Comparison of ENCODE assay signal across 1 cellular context in the genomic region with DNA sequence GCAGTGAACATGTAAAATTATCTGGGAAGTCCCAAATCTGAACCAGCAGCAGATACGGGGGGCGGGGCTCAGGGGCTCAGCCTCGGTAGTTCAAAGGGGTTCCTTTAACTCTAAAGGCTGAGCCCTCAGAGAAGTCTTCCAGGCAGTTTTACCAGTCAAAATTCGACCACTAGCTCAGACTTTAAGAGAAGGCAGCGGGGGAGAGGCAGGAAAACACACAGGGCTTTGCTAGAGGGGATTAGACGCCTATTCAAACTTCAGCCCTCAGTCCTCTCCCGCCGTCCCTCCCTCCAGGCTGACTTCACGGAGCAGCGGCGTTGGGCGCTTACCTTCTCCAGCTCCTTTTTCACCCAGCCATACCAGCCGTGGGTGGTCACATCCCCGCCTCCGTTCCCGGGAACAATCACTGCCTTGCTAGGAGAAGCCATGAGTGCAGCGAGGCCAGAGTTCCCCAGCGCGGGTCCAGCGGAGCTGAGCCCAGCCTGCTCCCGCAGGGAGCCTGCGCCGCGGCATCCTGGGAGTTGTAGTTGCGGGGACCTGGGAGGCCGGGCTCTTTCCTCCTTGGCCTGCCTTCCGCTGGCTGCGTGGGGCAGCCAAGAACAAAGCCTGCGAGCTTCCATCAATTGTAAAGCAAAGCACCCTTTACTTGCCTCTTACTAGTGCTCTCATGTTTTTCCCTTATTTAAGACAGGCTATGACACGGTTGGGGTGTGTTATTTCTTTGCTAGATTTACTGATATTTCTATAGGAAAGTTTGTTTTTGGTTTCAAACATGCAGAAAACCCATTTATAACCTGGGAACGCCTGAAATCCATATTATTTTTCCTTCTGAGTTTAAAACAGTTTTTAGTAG.
A peak's percentile ranks its signal among the peaks of the same experiment; 100 is the strongest.
TF ChIP-seq lines count a peak whose summit lies in the region.

TSS of gene RBBP9 (minus strand) at position 486 of the 853 bp plus-strand sequence. CDS start at position 428, 58 bp downstream.

TF ChIP-seq in HepG2, 621 proteins besides CTCF, POLR2A, EP300 and RAD21 (continued from another document and continues in another):
- TF ChIP-seq ZNF569 (CRISPR knock-in tag; IDR thresholded peaks at IDR 0.05; ENCODE audit: borderline replicate concordance) (no peak), DNMT1 (CRISPR knock-in tag; IDR thresholded peaks at IDR 0.05) (peak; percentile 88), ZNF136 (CRISPR knock-in tag; IDR thresholded peaks at IDR 0.05; ENCODE audit: low read depth) (peak; percentile 96), SP140L (CRISPR knock-in tag; IDR thresholded peaks at IDR 0.05; ENCODE audit: borderline replicate concordance) (no peak), SALL2 (CRISPR knock-in tag; IDR thresholded peaks at IDR 0.05) (peak; percentile 75; the same call in 1 of the 2 replicates), ZNF30 (CRISPR knock-in tag; IDR thresholded peaks at IDR 0.05) (no peak), ZNF530 (CRISPR knock-in tag; IDR thresholded peaks at IDR 0.05; ENCODE audit: low read depth) (no peak), TAF15 (IDR thresholded peaks at IDR 0.05; ENCODE audit: low read depth, low read length, poor library complexity, severe bottlenecking) (peak; percentile 65), BORCS8-MEF2B (CRISPR knock-in tag; IDR thresholded peaks at IDR 0.05) (peak; percentile 90), SMAD3 (CRISPR knock-in tag; IDR thresholded peaks at IDR 0.05) (peak; percentile 81), MEIS2 (CRISPR knock-in tag; IDR thresholded peaks at IDR 0.05) (peak; percentile 89), KDM4B (CRISPR knock-in tag; IDR thresholded peaks at IDR 0.05) (no peak; the same call in none of the 2 replicates), ZNF296 (CRISPR knock-in tag; conservative IDR thresholded peaks at IDR 0.05) (no peak), HOXA7 (CRISPR knock-in tag; IDR thresholded peaks at IDR 0.05) (no peak), CEBPB (IDR thresholded peaks at IDR 0.05; ENCODE audit: borderline replicate concordance, low read depth, low read length) (no peak), CC2D1A (CRISPR knock-in tag; IDR thresholded peaks at IDR 0.05) (no peak; the same call in 1 of the 2 replicates), FOSL2 (CRISPR knock-in tag; IDR thresholded peaks at IDR 0.05) (peak; percentile 68), ZNF772 (CRISPR knock-in tag; IDR thresholded peaks at IDR 0.05) (peak; percentile 96), ZHX2 (IDR thresholded peaks at IDR 0.05; ENCODE audit: low read depth) (peak; percentile 85), ZHX2 (CRISPR knock-in tag; IDR thresholded peaks at IDR 0.05; ENCODE audit: borderline replicate concordance) (no peak), ZNF768 (CRISPR knock-in tag; IDR thresholded peaks at IDR 0.05) (peak; percentile 84), DMTF1 (CRISPR knock-in tag; IDR thresholded peaks at IDR 0.05) (no peak), ELF1 (CRISPR knock-in tag; IDR thresholded peaks at IDR 0.05) (peak; percentile 91), SP4 (CRISPR knock-in tag; IDR thresholded peaks at IDR 0.05) (peak; percentile 86), STAG1 (CRISPR knock-in tag; IDR thresholded peaks at IDR 0.05) (peak; percentile 18), MTA3 (CRISPR knock-in tag; IDR thresholded peaks at IDR 0.05) (no peak), ZSCAN22 (CRISPR knock-in tag; IDR thresholded peaks at IDR 0.05) (no peak), XBP1 (CRISPR knock-in tag; IDR thresholded peaks at IDR 0.05) (peak; percentile 71; the same call in 1 of the 2 replicates), MTA1 (CRISPR knock-in tag; IDR thresholded peaks at IDR 0.05; ENCODE audit: borderline replicate concordance) (peak; percentile 59; the same call in 1 of the 2 replicates), MZF1 (CRISPR knock-in tag; IDR thresholded peaks at IDR 0.05; ENCODE audit: borderline replicate concordance) (no peak; the same call in 1 of the 2 replicates), SPEN (CRISPR knock-in tag; IDR thresholded peaks at IDR 0.05; ENCODE audit: low read depth) (peak; percentile 90), TBL1XR1 (IDR thresholded peaks at IDR 0.05; ENCODE audit: borderline replicate concordance, low read length, partially characterized antibody) (peak; percentile 50), ZNF17 (CRISPR knock-in tag; IDR thresholded peaks at IDR 0.05) (no peak), TSC22D2 (CRISPR knock-in tag; IDR thresholded peaks at IDR 0.05; ENCODE audit: borderline replicate concordance) (peak; percentile 95; the same call in 1 of the 2 replicates), KLF13 (CRISPR knock-in tag; IDR thresholded peaks at IDR 0.05) (peak; percentile 28; the same call in 1 of the 2 replicates), ONECUT2 (CRISPR knock-in tag; IDR thresholded peaks at IDR 0.05) (no peak), YY1 (IDR thresholded peaks at IDR 0.05; ENCODE audit: insufficient read depth, insufficient replicate concordance, low read depth, low read length) (peak; percentile 99)
- TF ChIP-seq, protein P1, sequence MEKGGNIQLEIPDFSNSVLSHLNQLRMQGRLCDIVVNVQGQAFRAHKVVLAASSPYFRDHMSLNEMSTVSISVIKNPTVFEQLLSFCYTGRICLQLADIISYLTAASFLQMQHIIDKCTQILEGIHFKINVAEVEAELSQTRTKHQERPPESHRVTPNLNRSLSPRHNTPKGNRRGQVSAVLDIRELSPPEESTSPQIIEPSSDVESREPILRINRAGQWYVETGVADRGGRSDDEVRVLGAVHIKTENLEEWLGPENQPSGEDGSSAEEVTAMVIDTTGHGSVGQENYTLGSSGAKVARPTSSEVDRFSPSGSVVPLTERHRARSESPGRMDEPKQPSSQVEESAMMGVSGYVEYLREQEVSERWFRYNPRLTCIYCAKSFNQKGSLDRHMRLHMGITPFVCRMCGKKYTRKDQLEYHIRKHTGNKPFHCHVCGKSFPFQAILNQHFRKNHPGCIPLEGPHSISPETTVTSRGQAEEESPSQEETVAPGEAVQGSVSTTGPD (CRISPR knock-in tag; IDR thresholded peaks at IDR 0.05) = no peak; the same call in 1 of the 2 replicates
- TF ChIP-seq, protein P2, sequence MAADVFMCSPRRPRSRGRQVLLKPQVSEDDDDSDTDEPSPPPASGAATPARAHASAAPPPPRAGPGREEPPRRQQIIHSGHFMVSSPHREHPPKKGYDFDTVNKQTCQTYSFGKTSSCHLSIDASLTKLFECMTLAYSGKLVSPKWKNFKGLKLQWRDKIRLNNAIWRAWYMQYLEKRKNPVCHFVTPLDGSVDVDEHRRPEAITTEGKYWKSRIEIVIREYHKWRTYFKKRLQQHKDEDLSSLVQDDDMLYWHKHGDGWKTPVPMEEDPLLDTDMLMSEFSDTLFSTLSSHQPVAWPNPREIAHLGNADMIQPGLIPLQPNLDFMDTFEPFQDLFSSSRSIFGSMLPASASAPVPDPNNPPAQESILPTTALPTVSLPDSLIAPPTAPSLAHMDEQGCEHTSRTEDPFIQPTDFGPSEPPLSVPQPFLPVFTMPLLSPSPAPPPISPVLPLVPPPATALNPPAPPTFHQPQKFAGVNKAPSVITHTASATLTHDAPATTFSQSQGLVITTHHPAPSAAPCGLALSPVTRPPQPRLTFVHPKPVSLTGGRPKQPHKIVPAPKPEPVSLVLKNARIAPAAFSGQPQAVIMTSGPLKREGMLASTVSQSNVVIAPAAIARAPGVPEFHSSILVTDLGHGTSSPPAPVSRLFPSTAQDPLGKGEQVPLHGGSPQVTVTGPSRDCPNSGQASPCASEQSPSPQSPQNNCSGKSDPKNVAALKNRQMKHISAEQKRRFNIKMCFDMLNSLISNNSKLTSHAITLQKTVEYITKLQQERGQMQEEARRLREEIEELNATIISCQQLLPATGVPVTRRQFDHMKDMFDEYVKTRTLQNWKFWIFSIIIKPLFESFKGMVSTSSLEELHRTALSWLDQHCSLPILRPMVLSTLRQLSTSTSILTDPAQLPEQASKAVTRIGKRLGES (CRISPR knock-in tag; IDR thresholded peaks at IDR 0.05; ENCODE audit: borderline replicate concordance) = no peak
- TF ChIP-seq, protein P3, sequence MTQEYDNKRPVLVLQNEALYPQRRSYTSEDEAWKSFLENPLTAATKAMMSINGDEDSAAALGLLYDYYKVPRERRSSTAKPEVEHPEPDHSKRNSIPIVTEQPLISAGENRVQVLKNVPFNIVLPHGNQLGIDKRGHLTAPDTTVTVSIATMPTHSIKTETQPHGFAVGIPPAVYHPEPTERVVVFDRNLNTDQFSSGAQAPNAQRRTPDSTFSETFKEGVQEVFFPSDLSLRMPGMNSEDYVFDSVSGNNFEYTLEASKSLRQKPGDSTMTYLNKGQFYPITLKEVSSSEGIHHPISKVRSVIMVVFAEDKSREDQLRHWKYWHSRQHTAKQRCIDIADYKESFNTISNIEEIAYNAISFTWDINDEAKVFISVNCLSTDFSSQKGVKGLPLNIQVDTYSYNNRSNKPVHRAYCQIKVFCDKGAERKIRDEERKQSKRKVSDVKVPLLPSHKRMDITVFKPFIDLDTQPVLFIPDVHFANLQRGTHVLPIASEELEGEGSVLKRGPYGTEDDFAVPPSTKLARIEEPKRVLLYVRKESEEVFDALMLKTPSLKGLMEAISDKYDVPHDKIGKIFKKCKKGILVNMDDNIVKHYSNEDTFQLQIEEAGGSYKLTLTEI (CRISPR knock-in tag; conservative IDR thresholded peaks at IDR 0.05) = no peak
- TF ChIP-seq, protein P4, sequence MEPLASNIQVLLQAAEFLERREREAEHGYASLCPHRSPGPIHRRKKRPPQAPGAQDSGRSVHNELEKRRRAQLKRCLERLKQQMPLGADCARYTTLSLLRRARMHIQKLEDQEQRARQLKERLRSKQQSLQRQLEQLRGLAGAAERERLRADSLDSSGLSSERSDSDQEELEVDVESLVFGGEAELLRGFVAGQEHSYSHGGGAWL (CRISPR knock-in tag; IDR thresholded peaks at IDR 0.05) = peak; percentile 85
